Comparison of ENCODE assay signal across 8 cellular contexts in the genomic region with DNA sequence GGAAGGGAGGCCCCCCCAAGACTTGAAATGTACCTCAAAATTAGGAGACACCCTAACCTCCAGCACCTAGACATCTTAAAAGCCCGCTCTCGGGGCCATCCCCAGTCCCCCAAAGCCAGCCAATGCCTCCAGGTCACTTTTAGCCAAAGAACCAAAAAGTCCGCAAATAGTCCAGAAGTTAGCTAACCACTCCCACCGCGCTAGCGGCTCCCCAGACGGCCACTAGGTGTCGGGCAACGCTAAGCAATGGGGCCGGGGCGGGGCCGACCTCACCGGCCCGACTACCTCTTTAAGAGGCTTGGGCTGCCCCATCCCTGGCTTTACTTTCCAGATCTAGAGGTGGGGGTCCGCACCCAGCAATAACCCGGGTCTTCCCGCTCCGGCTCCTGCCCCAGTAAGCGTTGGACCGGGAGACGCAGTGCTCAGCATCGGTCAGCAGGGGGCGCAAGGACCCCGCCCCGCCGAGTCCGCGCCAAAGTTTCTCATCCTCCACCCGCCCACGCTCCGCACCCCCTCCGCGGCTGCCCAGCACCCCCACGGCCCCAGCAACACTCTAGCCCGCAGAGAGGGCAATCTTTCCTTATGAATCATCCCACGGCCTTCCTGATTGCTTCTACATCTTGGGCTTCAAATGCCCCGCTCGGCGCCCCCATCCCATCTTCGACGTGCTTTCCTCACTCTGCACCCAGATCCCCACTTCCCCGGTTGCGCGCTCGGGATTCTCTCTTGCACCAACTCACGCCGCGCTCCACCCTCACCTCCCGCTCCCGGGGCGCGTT. TPM values are rescaled to one million over a fixed set of nuclear protein-coding genes. Genes with fewer than 3 reads are reported as not detected.
DNase-seq lines count a peak whose midpoint lies in the region; ATAC-seq and TF ChIP-seq lines count a peak whose summit lies in the region.

No MANE protein-coding gene starts in this region.

- H3K27ac Mint-ChIP-seq in activated T-helper 1 cell treated with anti-CD3 and anti-CD28 coated beads, Interleukin-12 subunit alpha, Interleukin-12 subunit beta, Interleukin-2, Interleukin-4 antibody, amounts not matched to agents 30 ng/mL and 10 ng/mL and 1 ng/mL, durations not matched to agents 14 hours and 24 hours and 36 hours = peak overlapping the region; percentile 79
- H3K27ac Mint-ChIP-seq in naive thymus-derived CD8-positive, alpha-beta T cell = peak overlapping the region in 8 of 10 donors; percentile 43 to 96 (median 91)
- peak overlapping the region; percentile 63 for H3K27ac Mint-ChIP-seq in stimulated activated naive B cell treated with anti-CD40 and anti-IgM and Interleukin-4, amounts not matched to agents 10 μg/mL and 1 μg/mL and 100 μg/mL, for 72 hours

- POLR2A ChIA-PET in naive thymus-derived CD8-positive, alpha-beta T cell (lab: Charles Lee) = interaction anchor here (0.5 to 2.4 kb wide), 5 partner anchors 13 to 97 kb away, joined by 3 to 7 read pairs (median 3); no protein-coding TSS in a partner anchor

- no peaks in the 10 kb centered on the region for H3K36me3 Mint-ChIP-seq in activated T-helper 1 cell treated with anti-CD3 and anti-CD28 coated beads, Interleukin-12 subunit alpha, Interleukin-12 subunit beta, Interleukin-2, Interleukin-4 antibody, amounts not matched to agents 30 ng/mL and 10 ng/mL and 1 ng/mL, durations not matched to agents 14 hours and 24 hours and 36 hours (ENCODE audit: low read depth)
- H3K36me3 Mint-ChIP-seq in naive thymus-derived CD8-positive, alpha-beta T cell = no peaks in the 10 kb centered on the region
- peaks cover 0 to 1% of the 10 kb centered on the region in 2 donors for H3K36me3 Mint-ChIP-seq in stimulated activated naive B cell treated with anti-CD40 and anti-IgM and Interleukin-4, amounts not matched to agents 10 μg/mL and 1 μg/mL and 100 μg/mL, for 72 hours

- H3K4me1 Mint-ChIP-seq in activated T-helper 1 cell treated with anti-CD3 and anti-CD28 coated beads, Interleukin-12 subunit alpha, Interleukin-12 subunit beta, Interleukin-2, Interleukin-4 antibody, amounts not matched to agents 30 ng/mL and 10 ng/mL and 1 ng/mL, durations not matched to agents 14 hours and 24 hours and 36 hours (ENCODE audit: low read depth) = peaks cover 17% of the 10 kb centered on the region
- H3K4me1 Mint-ChIP-seq in naive thymus-derived CD8-positive, alpha-beta T cell = peaks cover 12 to 26% (median 15%) of the 10 kb centered on the region in 4 donors
- peaks cover 28 to 41% of the 10 kb centered on the region in 2 donors for H3K4me1 Mint-ChIP-seq in stimulated activated naive B cell treated with anti-CD40 and anti-IgM and Interleukin-4, amounts not matched to agents 10 μg/mL and 1 μg/mL and 100 μg/mL, for 72 hours

- peaks cover 70% of the 10 kb centered on the region for H3K27me3 Mint-ChIP-seq in activated T-helper 1 cell treated with anti-CD3 and anti-CD28 coated beads, Interleukin-12 subunit alpha, Interleukin-12 subunit beta, Interleukin-2, Interleukin-4 antibody, amounts not matched to agents 30 ng/mL and 10 ng/mL and 1 ng/mL, durations not matched to agents 14 hours and 24 hours and 36 hours (ENCODE audit: insufficient read depth)
- H3K27me3 Mint-ChIP-seq in naive thymus-derived CD8-positive, alpha-beta T cell = peaks cover 34 to 63% (median 46%) of the 10 kb centered on the region in 5 donors
- peaks cover 52% of the 10 kb centered on the region in 2 donors for H3K27me3 Mint-ChIP-seq in stimulated activated naive B cell treated with anti-CD40 and anti-IgM and Interleukin-4, amounts not matched to agents 10 μg/mL and 1 μg/mL and 100 μg/mL, for 72 hours

- H3K4me1 ChIP-seq in Peyer's patch = peaks cover 0 to 30% (median 6%) of the 10 kb centered on the region in 4 donors

- H3K4me3 Mint-ChIP-seq in activated T-helper 1 cell treated with anti-CD3 and anti-CD28 coated beads, Interleukin-12 subunit alpha, Interleukin-12 subunit beta, Interleukin-2, Interleukin-4 antibody, amounts not matched to agents 30 ng/mL and 10 ng/mL and 1 ng/mL, durations not matched to agents 14 hours and 24 hours and 36 hours = peak overlapping the region; percentile 77
- peak overlapping the region; percentile 73 to 93 (median 76) for H3K4me3 Mint-ChIP-seq in naive thymus-derived CD8-positive, alpha-beta T cell
- peak overlapping the region; percentile 71 to 82 for H3K4me3 Mint-ChIP-seq in stimulated activated naive B cell treated with anti-CD40 and anti-IgM and Interleukin-4, amounts not matched to agents 10 μg/mL and 1 μg/mL and 100 μg/mL, for 72 hours

- no peak for TF ChIP-seq POLR2A in Peyer's patch (IDR thresholded peaks at IDR 0.05)

- no peaks in the 10 kb centered on the region for H3K9me3 Mint-ChIP-seq in activated T-helper 1 cell treated with anti-CD3 and anti-CD28 coated beads, Interleukin-12 subunit alpha, Interleukin-12 subunit beta, Interleukin-2, Interleukin-4 antibody, amounts not matched to agents 30 ng/mL and 10 ng/mL and 1 ng/mL, durations not matched to agents 14 hours and 24 hours and 36 hours
- H3K9me3 Mint-ChIP-seq in naive thymus-derived CD8-positive, alpha-beta T cell = no peaks in the 10 kb centered on the region
- H3K9me3 Mint-ChIP-seq in stimulated activated naive B cell treated with anti-CD40 and anti-IgM and Interleukin-4, amounts not matched to agents 10 μg/mL and 1 μg/mL and 100 μg/mL, for 72 hours = no peaks in the 10 kb centered on the region

- peak; percentile 72 for DNase-seq in AG10803 (ENCODE audit: low read depth)
- DNase-seq in GM19238 (ENCODE audit: insufficient read length, low spot score) = peak; percentile 87
- DNase-seq in HuH-7.5 (ENCODE audit: low spot score) = peak; percentile 92
- peak; percentile 84 to 95 (median 89) for DNase-seq in Peyer's patch
- peak; percentile 74 for DNase-seq in activated T-helper 1 cell treated with anti-CD3 and anti-CD28 coated beads, Interleukin-12 subunit alpha, Interleukin-12 subunit beta, Interleukin-2, Interleukin-4 antibody, amounts not matched to agents 30 ng/mL and 10 ng/mL and 1 ng/mL, durations not matched to agents 14 hours and 24 hours and 36 hours (ENCODE audit: low spot score)
- DNase-seq in fibroblast of mammary gland (ENCODE audit: low read depth) = peak; percentile 89
- peak; percentile 60 to 88 (median 77) for DNase-seq in naive thymus-derived CD8-positive, alpha-beta T cell
- peak; percentile 73 for DNase-seq in stimulated activated naive B cell treated with anti-CD40 and anti-IgM and Interleukin-4, amounts not matched to agents 10 μg/mL and 1 μg/mL and 100 μg/mL, for 72 hours

- H3K4me3 ChIP-seq in AG10803 (ENCODE audit: low read length) = peak overlapping the region; percentile 100
- H3K4me3 ChIP-seq in Peyer's patch = peak overlapping the region; percentile 22 to 54 (median 50)
- H3K4me3 ChIP-seq in fibroblast of mammary gland (ENCODE audit: control insufficient read depth, low read depth, low read length) = peak overlapping the region; percentile 100

- H3K27me3 ChIP-seq in Peyer's patch = peaks cover 0 to 3% of the 10 kb centered on the region in 2 donors

- intact Hi-C loops in activated T-helper 1 cell treated with anti-CD3 and anti-CD28 coated beads, Interleukin-12 subunit alpha, Interleukin-12 subunit beta, Interleukin-2, Interleukin-4 antibody, amounts not matched to agents 30 ng/mL and 10 ng/mL and 1 ng/mL, durations not matched to agents 14 hours and 24 hours and 36 hours (cut with micrococcal nuclease) = loop anchor here (1.0 kb wide), 5 partner anchors 73 to 278 kb away; a partner anchor contains a TSS

- peak overlapping the region; percentile 69 to 80 (median 77) for H3K27ac ChIP-seq in Peyer's patch

- H3K36me3 ChIP-seq in Peyer's patch = peaks cover 0 to 9% (median 0%) of the 10 kb centered on the region in 3 donors

- ATAC-seq in naive thymus-derived CD8-positive, alpha-beta T cell = peak; percentile 50 to 78
- ATAC-seq in stimulated activated naive B cell treated with anti-CD40 and anti-IgM and Interleukin-4, amounts not matched to agents 10 μg/mL and 1 μg/mL and 100 μg/mL, for 72 hours (replicated peaks) = peak; percentile 86 to 88

- TF ChIP-seq CTCF in AG10803 (conservative IDR thresholded peaks at IDR 0.05; ENCODE audit: low read length) (peak; percentile 61), Peyer's patch (IDR thresholded peaks at IDR 0.05) (peak; percentile 94 to 100 (median 100)), fibroblast of mammary gland (conservative IDR thresholded peaks at IDR 0.05; ENCODE audit: control insufficient read depth, insufficient read depth, low read depth, low read length) (peak; percentile 68)

- H3K9me3 ChIP-seq in Peyer's patch = no peaks in the 10 kb centered on the region

RNA-seq across cellular contexts. Expression of a gene that starts 0.8 kb away (rescaled TPM):
- total RNA-seq in Peyer's patch = 100 to 1,000 TPM in 1 of 4 donors, 10 to 100 TPM in 3; 11.3 to 287 (median 31.9) TPM
- 1.2 and 2.0 TPM in 2 replicates for total RNA-seq in activated T-helper 1 cell treated with anti-CD3 and anti-CD28 coated beads, Interleukin-12 subunit alpha, Interleukin-12 subunit beta, Interleukin-2, Interleukin-4 antibody, amounts not matched to agents 30 ng/mL and 10 ng/mL and 1 ng/mL, durations not matched to agents 14 hours and 24 hours and 36 hours
- total RNA-seq in naive thymus-derived CD8-positive, alpha-beta T cell = under 1 TPM; 0.44 to 0.83 TPM
- polyA plus RNA-seq in naive thymus-derived CD8-positive, alpha-beta T cell = not detected

RNA-seq across cellular contexts. Expression of a gene that starts 34.8 kb away (rescaled TPM):
- 1 to 10 TPM in 3 of 4 donors, not detected in 1; 2.9 to 3.5 (median 3.5) TPM for total RNA-seq in Peyer's patch
- total RNA-seq in activated T-helper 1 cell treated with anti-CD3 and anti-CD28 coated beads, Interleukin-12 subunit alpha, Interleukin-12 subunit beta, Interleukin-2, Interleukin-4 antibody, amounts not matched to agents 30 ng/mL and 10 ng/mL and 1 ng/mL, durations not matched to agents 14 hours and 24 hours and 36 hours = 0.32 and 0.49 TPM in 2 replicates
- not detected for total RNA-seq in naive thymus-derived CD8-positive, alpha-beta T cell
- polyA plus RNA-seq in naive thymus-derived CD8-positive, alpha-beta T cell = under 1 TPM in 1 of 3 donors, not detected in 2; 0.71 TPM

RNA-seq across cellular contexts. Expression of a gene that starts 50.2 kb away (rescaled TPM):
- total RNA-seq in Peyer's patch = 10 to 100 TPM; 18.0 to 40.4 (median 32.9) TPM
- total RNA-seq in activated T-helper 1 cell treated with anti-CD3 and anti-CD28 coated beads, Interleukin-12 subunit alpha, Interleukin-12 subunit beta, Interleukin-2, Interleukin-4 antibody, amounts not matched to agents 30 ng/mL and 10 ng/mL and 1 ng/mL, durations not matched to agents 14 hours and 24 hours and 36 hours = 97.1 and 101 TPM in 2 replicates
- total RNA-seq in naive thymus-derived CD8-positive, alpha-beta T cell = 10 to 100 TPM; 82.8 to 83.6 TPM
- polyA plus RNA-seq in naive thymus-derived CD8-positive, alpha-beta T cell = under 1 TPM; 0.29 to 0.84 (median 0.67) TPM

Comparison
In these comparisons a context has a peak if more than half of its experiments do, and no peak if none do; other contexts are left out.
1. Peak in every context shown above with its lines: DNase-seq, ATAC-seq, H3K4me3 ChIP-seq and H3K27ac ChIP-seq.
2. H3K4me3 ChIP-seq: peak in every context shown above with its lines; median percentile 100 in AG10803; 100 in fibroblast of mammary gland; 50 in Peyer's patch.